17 cellular contexts compared by ENCODE assay signal in the genomic region with DNA sequence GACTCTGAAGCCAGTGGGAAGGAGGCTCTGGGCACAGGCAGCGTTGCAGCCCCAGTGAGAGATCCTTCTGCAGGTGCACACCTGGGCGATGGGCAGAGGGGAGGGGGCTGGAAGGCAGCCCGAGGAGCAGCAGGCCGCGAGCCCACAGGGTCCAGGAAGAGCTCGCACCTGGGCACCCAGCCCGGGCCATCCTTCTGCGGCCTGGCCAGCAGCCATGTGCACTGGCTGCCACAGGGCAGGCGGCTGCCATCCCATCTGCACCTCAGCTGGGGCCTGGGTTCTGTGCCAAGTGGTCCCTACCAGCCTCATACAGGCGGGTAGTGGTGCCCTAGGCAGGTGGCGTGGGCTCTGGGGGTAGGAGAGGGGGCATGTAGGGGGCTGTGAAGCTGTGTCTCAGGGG.
DNase-seq lines count a peak whose midpoint lies in the region; TF ChIP-seq lines count a peak whose summit lies in the region.
"Had no signal": no experiment of that assay in that cellular context is flagged by ENCODE, and none has a peak within 500 bp of the region (broad histone marks: within the 10 kb centered on the region; RNA-seq: fewer than 3 reads in every experiment).

No MANE protein-coding gene starts in this region.

- peak overlapping the region in 30 of 59 donors; percentile 4 to 93 (median 45) for H3K27ac ChIP-seq in dorsolateral prefrontal cortex

- H3K4me3 ChIP-seq in dorsolateral prefrontal cortex = no peak overlapping the region

- intact Hi-C loops in dorsolateral prefrontal cortex (cut with DNase I) = loop anchor here in 1 of 2 donors (10.0 kb wide), 1 partner anchor 61 kb away; no protein-coding TSS in a partner anchor

- H3K27me3 ChIP-seq in dorsolateral prefrontal cortex = peaks cover 0 to 41% (median 10%) of the 10 kb centered on the region in 45 donors

- no peak for TF ChIP-seq CTCF in dorsolateral prefrontal cortex (IDR thresholded peaks at IDR 0.05 in 54 of 56, conservative IDR thresholded peaks at IDR 0.05 in 2 of 56; ENCODE audit: low read depth in 1 of 56, partially characterized antibody in 56 of 56)

- peak; percentile 71 for DNase-seq in DMS 273 treated with DMSO at 0.1 percent for 48 hours (lab: John Stamatoyannopoulos, UW)
- DNase-seq in NCI-H1092 treated with DMSO at 0.1 percent for 48 hours (lab: John Stamatoyannopoulos, UW) = peak; percentile 79
- DNase-seq in NCI-H2196 treated with DMSO at 0.1 percent for 48 hours (lab: John Stamatoyannopoulos, UW; ENCODE audit: unreplicated experiment) = peak; percentile 95
- peak in 1 of 10 donors; percentile 91 for DNase-seq in dorsolateral prefrontal cortex
- no peak for DNase-seq in putamen (ENCODE audit: low spot score)
- no peak for DNase-seq in NCI-H146 (lab: John Stamatoyannopoulos, UW)
- no peak for DNase-seq in central memory CD4-positive, alpha-beta T cell
- no peak for DNase-seq in Kasumi-1 (lab: John Stamatoyannopoulos, UW)
- DNase-seq: activated CD8-positive, alpha-beta T cell treated with anti-CD3 and anti-CD28 coated beads for 36 hours; activated T-cell treated with anti-CD3 and anti-CD28 coated beads, Interleukin-2, amount 50 U/mL, for 1 hour; CD4-positive, alpha-beta T cell; HFFc6; islet precursor cell; NCI-H1436; NCI-H510A treated with DMSO at 0.1 percent for 48 hours; stimulated activated CD4-positive, alpha-beta T cell treated with anti-CD3 and anti-CD28 coated beads, Interleukin-2, amount 100 ng/mL, for 48 hours; stimulated activated naive CD4-positive, alpha-beta T cell had no signal

Comparison
In these comparisons a context has a peak if more than half of its experiments do, and no peak if none do; other contexts are left out.
1. DNase-seq: peak in DMS 273 treated with DMSO at 0.1 percent for 48 hours (single experiment), NCI-H1092 treated with DMSO at 0.1 percent for 48 hours (single experiment) and NCI-H2196 treated with DMSO at 0.1 percent for 48 hours (single experiment); none in putamen (single experiment), NCI-H146 (single experiment), central memory CD4-positive, alpha-beta T cell (single experiment) and Kasumi-1 (0 of 2).